1 cellular context compared by ENCODE assay signal in genomic region chr5:78799254-78800017, GRCh38.
TF ChIP-seq lines count a peak whose summit lies in the region.

No MANE protein-coding gene starts in this region.

TF ChIP-seq in H1, 55 proteins besides CTCF, POLR2A, EP300 and RAD21 (continued from another document):
- TF ChIP-seq ASH2L (IDR thresholded peaks at IDR 0.05; ENCODE audit: low read length) (no peak), RBBP5 (IDR thresholded peaks at IDR 0.05; ENCODE audit: borderline replicate concordance, low read depth, low read length) (no peak), CTBP2 (IDR thresholded peaks at IDR 0.05; ENCODE audit: borderline replicate concordance, insufficient read depth, insufficient read length, low read length) (no peak), SP4 (IDR thresholded peaks at IDR 0.05; ENCODE audit: low read length) (no peak), SP2 (IDR thresholded peaks at IDR 0.05; ENCODE audit: low read length) (no peak), HDAC2 (IDR thresholded peaks at IDR 0.05; ENCODE audit: borderline replicate concordance in 1 of 2, low read depth in 2 of 2, low read length in 2 of 2) (no peak), SIRT6 (IDR thresholded peaks at IDR 0.05; ENCODE audit: low read length) (no peak), BRCA1 (IDR thresholded peaks at IDR 0.05; ENCODE audit: low read depth, low read length) (no peak), CBX5 (IDR thresholded peaks at IDR 0.05; ENCODE audit: low read depth, low read length) (no peak), ATF2 (IDR thresholded peaks at IDR 0.05; ENCODE audit: low read length) (no peak)
TF ChIP-seq in H1: peak in this region for 0.
